ENCODE assay signal across 9 cellular contexts in genomic region chr21:32414579-32415358, GRCh38. TPM values are rescaled to one million over a fixed set of nuclear protein-coding genes. Genes with fewer than 3 reads are reported as not detected.
DNase-seq lines count a peak whose midpoint lies in the region; ATAC-seq and TF ChIP-seq lines count a peak whose summit lies in the region.
"Had no signal": no experiment of that assay in that cellular context is flagged by ENCODE, and none has a peak within 500 bp of the region (broad histone marks: within the 10 kb centered on the region; RNA-seq: fewer than 3 reads in every experiment).

No MANE protein-coding gene starts in this region.

- no TSS peak for BruUV-seq in OCI-LY7 (replicated peaks; lab: Mats Ljungman, UMichigan)

- H4K20me1 ChIP-seq in DND-41 (ENCODE audit: insufficient read depth, low read length) (no peaks in the 10 kb centered on the region), OCI-LY7 (ENCODE audit: insufficient read depth, low read length) (no peaks in the 10 kb centered on the region)

- H3K4me3 ChIP-seq in DND-41 (ENCODE audit: low read depth in 1 of 2, low read length in 2 of 2) (no peak overlapping the region), OCI-LY7 (ENCODE audit: low read depth, low read length, poor library complexity, severe bottlenecking) (no peak overlapping the region), esophagus (ENCODE audit: low read depth in 1 of 2, low read length in 2 of 2) (peak overlapping the region in 1 of 2 donors; percentile 64), rectal smooth muscle tissue (ENCODE audit: low read length) (no peak overlapping the region)

- no peaks in the 10 kb centered on the region for H3K9me2 ChIP-seq in OCI-LY7 (ENCODE audit: insufficient read depth, low read length)

- no peaks in the 10 kb centered on the region for H3K9me3 ChIP-seq in DND-41 (ENCODE audit: insufficient read depth, low read length, severe bottlenecking)
- no peaks in the 10 kb centered on the region for H3K9me3 ChIP-seq in OCI-LY7 (ENCODE audit: low read length)
- no peaks in the 10 kb centered on the region for H3K9me3 ChIP-seq in esophagus (ENCODE audit: control insufficient read depth in 2 of 2, insufficient read depth in 1 of 2, low read depth in 1 of 2, low read length in 1 of 2)
- H3K9me3 ChIP-seq: adrenal gland had no signal

- POLR2A ChIA-PET in OCI-LY7 (lab: Charles Lee), result no interaction called here

- H3K27me3 ChIP-seq in DND-41 (ENCODE audit: insufficient read depth, low read length, poor library complexity) (peaks cover 5% of the 10 kb centered on the region), esophagus (ENCODE audit: control insufficient read depth in 1 of 2, insufficient read depth in 2 of 2, low read length in 2 of 2) (no peaks in the 10 kb centered on the region), rectal smooth muscle tissue (ENCODE audit: control insufficient read depth, insufficient read depth, low read length) (no peaks in the 10 kb centered on the region)
- H3K27me3 ChIP-seq: adrenal gland had no signal

- TF ChIP-seq CTCF in DND-41 (IDR thresholded peaks at IDR 0.05; ENCODE audit: borderline replicate concordance, extremely low read depth, low read length, poor library complexity, severe bottlenecking) (peak; percentile 44), OCI-LY7 (conservative IDR thresholded peaks at IDR 0.05; ENCODE audit: low read length) (0 out of 2 replicates have a peak, but pooled peaks have one; percentile 12)

- H3K4me2 ChIP-seq in DND-41 (ENCODE audit: insufficient read depth, low read length) (no peak overlapping the region), OCI-LY7 (ENCODE audit: low read length) (no peak overlapping the region)

- H3K27ac ChIP-seq in DND-41 (ENCODE audit: low read length) (no peak overlapping the region), OCI-LY7 (ENCODE audit: low read depth, low read length, poor library complexity, severe bottlenecking) (no peak overlapping the region), esophagus (ENCODE audit: low read depth in 2 of 2, low read length in 1 of 2) (peak overlapping the region; percentile 11 to 63), rectal smooth muscle tissue (ENCODE audit: low read depth, low read length) (peak overlapping the region; percentile 12)

- 37 to 52% methylated on average over 8 of the region's 8 CpGs for WGBS in esophagus, 2 donors

- no peak for DNase-seq in DND-41
- no peak for DNase-seq in OCI-LY7 (ENCODE audit: low spot score)
- DNase-seq in SK-N-DZ (ENCODE audit: low spot score), result no peak
- no peak for DNase-seq in NCI-H1436 treated with DMSO at 0.1 percent for 48 hours (lab: John Stamatoyannopoulos, UW)
- no peak for DNase-seq in effector CD8-positive, alpha-beta T cell (lab: John Stamatoyannopoulos, UW)

- no peaks in the 10 kb centered on the region for H3K79me2 ChIP-seq in DND-41 (ENCODE audit: insufficient read depth, low read length)
- no peaks in the 10 kb centered on the region for H3K79me2 ChIP-seq in OCI-LY7 (ENCODE audit: insufficient read depth, low read depth, low read length)

- ATAC-seq in DND-41 (ENCODE audit: insufficient read depth, low read depth) (no peak), GM21423 (IDR thresholded peaks at IDR 0.05; ENCODE audit: unreplicated experiment) (no peak)

- intact Hi-C loops in OCI-LY7 (cut with micrococcal nuclease; ENCODE audit: unreplicated experiment), result no loop called here

- CTCF ChIA-PET in OCI-LY7 (lab: Charles Lee; ENCODE audit: unreplicated experiment), result no interaction called here

- H3K4me1 ChIP-seq in DND-41 (ENCODE audit: insufficient read depth, low read length) (no peaks in the 10 kb centered on the region), OCI-LY7 (ENCODE audit: insufficient read depth, low read length, poor library complexity, severe bottlenecking) (no peaks in the 10 kb centered on the region), esophagus (ENCODE audit: control insufficient read depth in 2 of 2, insufficient read depth in 2 of 2, low read length in 1 of 2) (peaks cover 0 to 4% of the 10 kb centered on the region in 2 donors), rectal smooth muscle tissue (ENCODE audit: control insufficient read depth, insufficient read depth, low read length) (peaks cover 3% of the 10 kb centered on the region)

- H2AFZ ChIP-seq in DND-41 (ENCODE audit: low read depth, low read length) (no peak overlapping the region), OCI-LY7 (ENCODE audit: low read length) (no peak overlapping the region)

- H3K36me3 ChIP-seq in DND-41 (ENCODE audit: insufficient read depth, low read length) (no peaks in the 10 kb centered on the region), OCI-LY7 (ENCODE audit: insufficient read depth, low read length) (no peaks in the 10 kb centered on the region), esophagus (ENCODE audit: control insufficient read depth in 2 of 2, insufficient read depth in 2 of 2, low read length in 1 of 2) (no peaks in the 10 kb centered on the region), rectal smooth muscle tissue (ENCODE audit: control insufficient read depth, insufficient read depth, low read length) (peaks cover 2% of the 10 kb centered on the region)
- H3K36me3 ChIP-seq: adrenal gland had no signal

- no peak overlapping the region for H3K9ac ChIP-seq in DND-41 (ENCODE audit: low read depth, low read length)
- no peak overlapping the region for H3K9ac ChIP-seq in rectal smooth muscle tissue (ENCODE audit: low read length)

RNA-seq across cellular contexts. Expression of gene EVA1C, which starts 2.3 kb away (rescaled TPM):
- total RNA-seq in OCI-LY7 (2014; rRNA removed; shearing (Covaris generic)), result not detected in 2 replicates
- total RNA-seq in OCI-LY7 (2022), result not detected in 2 replicates
- 10 to 100 TPM; 18.3 to 21.1 TPM for polyA plus RNA-seq in esophagus
- not detected in 2 replicates for polyA plus RNA-seq in SK-N-DZ (2014; cell fraction: cytosol; rRNA removed)
- polyA plus RNA-seq in SK-N-DZ (2014; cell fraction: nucleus; rRNA removed), result not detected in 2 replicates

RNA-seq across cellular contexts. Expression of gene URB1, which starts 22.0 kb away (rescaled TPM):
- 19.4 and 20.8 TPM in 2 replicates for total RNA-seq in OCI-LY7 (2014; rRNA removed; shearing (Covaris generic))
- 23.4 and 25.4 TPM in 2 replicates for total RNA-seq in OCI-LY7 (2022)
- polyA plus RNA-seq in esophagus, result 1 to 10 TPM; 4.6 to 5.5 TPM
- 8.7 and 9.2 TPM in 2 replicates for polyA plus RNA-seq in SK-N-DZ (2014; cell fraction: cytosol; rRNA removed)
- polyA plus RNA-seq in SK-N-DZ (2014; cell fraction: nucleus; rRNA removed), result 11.7 and 13.9 TPM in 2 replicates

Comparison
In these comparisons a context has a peak if more than half of its experiments do, and no peak if none do; other contexts are left out.
1. H3K27ac ChIP-seq: peak in esophagus (2 of 2) and rectal smooth muscle tissue (single experiment); none in DND-41 (single experiment) and OCI-LY7 (single experiment).